10 cellular contexts compared by ENCODE assay signal in genomic region chr10:79404231-79404609, GRCh38. TPM values are rescaled to one million over a fixed set of nuclear protein-coding genes. Genes with fewer than 3 reads are reported as not detected.
DNase-seq lines count a peak whose midpoint lies in the region; ATAC-seq and TF ChIP-seq lines count a peak whose summit lies in the region.
"Had no signal": no experiment of that assay in that cellular context is flagged by ENCODE, and none has a peak within 500 bp of the region (broad histone marks: within the 10 kb centered on the region; RNA-seq: fewer than 3 reads in every experiment).

No MANE protein-coding gene starts in this region.

- peak overlapping the region; percentile 29 for H3K27ac Mint-ChIP-seq in T-helper 17 cell
- H3K27ac Mint-ChIP-seq: activated naive CD8-positive, alpha-beta T cell treated with anti-CD3 and anti-CD28 coated beads, Interleukin-2, amount 10 ng/mL, durations not matched to agents 7 days and 5 days had no signal

- no peaks in the 10 kb centered on the region for H3K36me3 Mint-ChIP-seq in T-helper 17 cell (ENCODE audit: low read depth)
- H3K36me3 Mint-ChIP-seq: activated naive CD8-positive, alpha-beta T cell treated with anti-CD3 and anti-CD28 coated beads, Interleukin-2, amount 10 ng/mL, durations not matched to agents 7 days and 5 days had no signal

- no peak for TF ChIP-seq CTCF in omental fat pad (IDR thresholded peaks at IDR 0.05)

- peak; percentile 27 for DNase-seq in CD1c-positive myeloid dendritic cell (ENCODE audit: extremely low spot score)
- DNase-seq in T-helper 17 cell = no peak
- peak; percentile 71 for DNase-seq in foreskin melanocyte
- DNase-seq in omental fat pad (ENCODE audit: low spot score) = no peak
- DNase-seq in pons (ENCODE audit: low spot score) = no peak
- DNase-seq in cerebellar nuclear complex (lab: John Stamatoyannopoulos, UW) = no peak
- no peak for DNase-seq in NCI-H69 (lab: John Stamatoyannopoulos, UW)
- no peak for DNase-seq in G401 (ENCODE audit: low spot score)
- DNase-seq: activated naive CD8-positive, alpha-beta T cell treated with anti-CD3 and anti-CD28 coated beads, Interleukin-2, amount 10 ng/mL, durations not matched to agents 7 days and 5 days; NCI-H774 had no signal

- H3K9me3 ChIP-seq in T-helper 17 cell (ENCODE audit: control insufficient read depth, low read length, poor library complexity, severe bottlenecking) = no peaks in the 10 kb centered on the region

- no peak for ATAC-seq in T-helper 17 cell
- peak; percentile 52 for ATAC-seq in omental fat pad (ENCODE audit: low FRiP score)

- in situ Hi-C loops in G401 (cut with HindIII; ENCODE audit: low sequenced_read_pairs) = no loop called here

- H3K4me1 Mint-ChIP-seq in T-helper 17 cell = peaks cover 13% of the 10 kb centered on the region

- peaks cover 4% of the 10 kb centered on the region for H3K27me3 Mint-ChIP-seq in T-helper 17 cell

- H3K4me3 Mint-ChIP-seq in T-helper 17 cell = no peak overlapping the region
- H3K4me3 Mint-ChIP-seq: activated naive CD8-positive, alpha-beta T cell treated with anti-CD3 and anti-CD28 coated beads, Interleukin-2, amount 10 ng/mL, durations not matched to agents 7 days and 5 days had no signal

RNA-seq across cellular contexts. Expression of gene ZCCHC24, which starts 41.2 kb away (rescaled TPM):
- total RNA-seq in T-helper 17 cell (1 to 10 TPM; 1.1 to 1.3 TPM), omental fat pad (10 to 100 TPM; 47.1 to 73.6 (median 55.5) TPM)
- 6.8 and 10.8 TPM in 2 replicates for total RNA-seq in G401 (2014; rRNA removed; shearing (Covaris generic))

RNA-seq across cellular contexts. Expression of gene PPIF, which starts 57.0 kb away (rescaled TPM):
- 10 to 100 TPM; 59.4 to 82.3 TPM for total RNA-seq in T-helper 17 cell
- 100 to 1,000 TPM in 2 of 4 donors, 10 to 100 TPM in 2; 34.2 to 141 (median 94.5) TPM for total RNA-seq in omental fat pad
- total RNA-seq in G401 (2014; rRNA removed; shearing (Covaris generic)) = 58.4 and 66.1 TPM in 2 replicates

Comparison
In these comparisons a context has a peak if more than half of its experiments do, and no peak if none do; other contexts are left out.
1. DNase-seq: peak in CD1c-positive myeloid dendritic cell (single experiment) and foreskin melanocyte (single experiment); none in T-helper 17 cell (0 of 3), omental fat pad (single experiment), pons (single experiment), cerebellar nuclear complex (0 of 2), NCI-H69 (single experiment) and G401 (single experiment).